11 cellular contexts compared by ENCODE assay signal in the genomic region with DNA sequence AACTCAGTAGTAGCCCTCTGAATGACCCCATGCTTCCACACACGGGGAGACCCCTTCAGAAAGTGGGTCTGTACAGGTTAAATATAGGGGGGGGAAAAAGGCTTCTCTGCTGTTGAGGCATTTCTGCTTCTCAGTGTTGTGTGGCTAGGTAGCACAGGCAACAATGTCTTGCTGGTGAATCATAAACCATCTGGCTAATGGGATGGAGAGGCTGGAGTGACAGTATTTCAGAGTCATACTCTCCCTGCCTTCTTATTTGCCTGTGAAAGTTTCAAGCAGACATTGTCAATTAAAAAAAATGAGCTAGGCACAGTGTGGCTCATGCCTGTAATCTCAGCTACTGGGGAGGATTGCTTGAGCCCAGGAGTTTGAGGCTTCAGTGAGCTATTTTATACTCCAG. TPM values are rescaled to one million over a fixed set of nuclear protein-coding genes. Genes with fewer than 3 reads are reported as not detected.
DNase-seq lines count a peak whose midpoint lies in the region; ATAC-seq and TF ChIP-seq lines count a peak whose summit lies in the region.
"Had no signal": no experiment of that assay in that cellular context is flagged by ENCODE, and none has a peak within 500 bp of the region (broad histone marks: within the 10 kb centered on the region; RNA-seq: fewer than 3 reads in every experiment).

No MANE protein-coding gene starts in this region.

- no peak for TF ChIP-seq POLR2A in sigmoid colon (IDR thresholded peaks at IDR 0.05)

- peaks cover 16% of the 10 kb centered on the region for H3K4me1 Mint-ChIP-seq in activated CD4-positive, alpha-beta T cell treated with anti-CD3 and anti-CD28 coated beads for 36 hours
- peaks cover 4% of the 10 kb centered on the region for H3K4me1 Mint-ChIP-seq in type B pancreatic cell (ENCODE audit: unreplicated experiment)

- H3K27ac ChIP-seq in neutrophil (peak overlapping the region; percentile 27), sigmoid colon (peak overlapping the region in 2 of 4 donors; percentile 31 to 45)
- H3K27ac ChIP-seq: BLaER1 had no signal

- H3K36me3 ChIP-seq in neutrophil (peaks cover 77% of the 10 kb centered on the region), sigmoid colon (no peaks in the 10 kb centered on the region)

- TF ChIP-seq EP300 in sigmoid colon (IDR thresholded peaks at IDR 0.05), result no peak

- H3K4me3 Mint-ChIP-seq in activated CD4-positive, alpha-beta T cell treated with anti-CD3 and anti-CD28 coated beads for 36 hours, result no peak overlapping the region
- no peak overlapping the region for H3K4me3 Mint-ChIP-seq in type B pancreatic cell
- H3K4me3 Mint-ChIP-seq: central memory CD8-positive, alpha-beta T cell had no signal

- peaks cover 58% of the 10 kb centered on the region for H3K36me3 Mint-ChIP-seq in activated CD4-positive, alpha-beta T cell treated with anti-CD3 and anti-CD28 coated beads for 36 hours (ENCODE audit: low read depth)
- H3K36me3 Mint-ChIP-seq in type B pancreatic cell, result peaks cover 41% of the 10 kb centered on the region

- H3K9me3 Mint-ChIP-seq in activated CD4-positive, alpha-beta T cell treated with anti-CD3 and anti-CD28 coated beads for 36 hours (ENCODE audit: low read depth), result peaks cover 7% of the 10 kb centered on the region
- H3K9me3 Mint-ChIP-seq in type B pancreatic cell, result peaks cover 4% of the 10 kb centered on the region
- H3K9me3 Mint-ChIP-seq: central memory CD8-positive, alpha-beta T cell had no signal

- POLR2A ChIA-PET in activated CD4-positive, alpha-beta T cell treated with anti-CD3 and anti-CD28 coated beads for 36 hours (lab: Charles Lee), result interaction anchor here (0.6 kb wide), 2 partner anchors 116 to 350 kb away, joined by 3 to 4 read pairs; no protein-coding TSS in a partner anchor

- peak; percentile 81 for ATAC-seq in activated CD4-positive, alpha-beta T cell treated with anti-CD3 and anti-CD28 coated beads for 36 hours

- CTCF ChIA-PET in activated CD4-positive, alpha-beta T cell treated with anti-CD3 and anti-CD28 coated beads for 36 hours (lab: Charles Lee), result interaction anchor here (0.7 to 1.6 kb wide), 3 partner anchors 8 to 96 kb away, joined by 3 to 6 read pairs (median 3); no protein-coding TSS in a partner anchor

- WGBS in sigmoid colon, 2 donors, result 88 to 93% methylated on average over 1 of the region's 1 CpG

- H3K27ac Mint-ChIP-seq in activated CD4-positive, alpha-beta T cell treated with anti-CD3 and anti-CD28 coated beads for 36 hours, result peak overlapping the region; percentile 48
- H3K27ac Mint-ChIP-seq in type B pancreatic cell, result no peak overlapping the region

- intact Hi-C loops in activated CD4-positive, alpha-beta T cell treated with anti-CD3 and anti-CD28 coated beads for 36 hours (cut with DNase I, micrococcal nuclease), result no loop called here
- intact Hi-C loops in sigmoid colon (cut with DNase I), result no loop called here

- DNase-seq in activated CD4-positive, alpha-beta T cell treated with anti-CD3 and anti-CD28 coated beads for 36 hours, result no peak
- DNase-seq in activated CD4-positive, alpha-beta T cell treated with anti-CD3 and anti-CD28 coated beads for 1 hour, result no peak
- DNase-seq in HT1080 (ENCODE audit: low read depth) (peak; percentile 89), choroid plexus epithelial cell (ENCODE audit: low read depth) (peak; percentile 76), foreskin melanocyte (no peak), sigmoid colon (no peak), type B pancreatic cell (ENCODE audit: extremely low spot score, unreplicated experiment) (no peak)
- DNase-seq: NCI-H69 had no signal

- TF ChIP-seq CTCF in choroid plexus epithelial cell (conservative IDR thresholded peaks at IDR 0.05; ENCODE audit: low read depth, low read length) (no peak), neutrophil (IDR thresholded peaks at IDR 0.05) (no peak), sigmoid colon (IDR thresholded peaks at IDR 0.05) (no peak), type B pancreatic cell (conservative IDR thresholded peaks at IDR 0.05) (no peak)

- H3K4me3 ChIP-seq in choroid plexus epithelial cell (ENCODE audit: low read depth, low read length) (no peak overlapping the region), neutrophil (ENCODE audit: low read depth in 1 of 2, low read length in 1 of 2) (no peak overlapping the region), sigmoid colon (no peak overlapping the region)
- H3K4me3 ChIP-seq: BLaER1 had no signal

- H3K27me3 ChIP-seq in neutrophil (no peaks in the 10 kb centered on the region), sigmoid colon (no peaks in the 10 kb centered on the region)
- H3K27me3 ChIP-seq: BLaER1 had no signal

- no peaks in the 10 kb centered on the region for H3K4me1 ChIP-seq in neutrophil (ENCODE audit: control insufficient read depth in 1 of 2, insufficient read depth in 1 of 2, low read depth in 1 of 2, low read length in 1 of 2)
- peaks cover 0 to 25% (median 19%) of the 10 kb centered on the region in 4 donors for H3K4me1 ChIP-seq in sigmoid colon
- H3K4me1 ChIP-seq: BLaER1 had no signal

- H3K9me3 ChIP-seq in neutrophil, result no peaks in the 10 kb centered on the region
- no peaks in the 10 kb centered on the region for H3K9me3 ChIP-seq in sigmoid colon

- no peaks in the 10 kb centered on the region for H3K27me3 Mint-ChIP-seq in activated CD4-positive, alpha-beta T cell treated with anti-CD3 and anti-CD28 coated beads for 36 hours
- no peaks in the 10 kb centered on the region for H3K27me3 Mint-ChIP-seq in type B pancreatic cell
- H3K27me3 Mint-ChIP-seq: central memory CD8-positive, alpha-beta T cell had no signal

RNA-seq across cellular contexts. Expression of gene FBXL22, which starts 14.2 kb away (rescaled TPM):
- total RNA-seq in activated CD4-positive, alpha-beta T cell treated with anti-CD3 and anti-CD28 coated beads for 36 hours, result under 1 TPM; 0.61 to 0.69 TPM
- 0.60 and 1.9 TPM in 2 replicates for total RNA-seq in HT1080 (2014; rRNA removed; shearing (Covaris generic))
- polyA plus RNA-seq in HT1080 (2015; cell fraction: cytosol; rRNA removed), result 0.63 and 1.6 TPM in 2 replicates
- polyA plus RNA-seq in HT1080 (2015; cell fraction: nucleus; rRNA removed), result 0.24 and 0.45 TPM in 2 replicates
- total RNA-seq in sigmoid colon, result 100 to 1,000 TPM in 2 of 4 donors, 10 to 100 TPM in 2; 46.7 to 150 (median 99.3) TPM
- 1 to 10 TPM in 2 of 3 donors, under 1 TPM in 1; 0.69 to 2.6 (median 1.2) TPM for polyA plus RNA-seq in sigmoid colon
- total RNA-seq in type B pancreatic cell (ENCODE audit: low replicate concordance), result 0.45 and 1.1 TPM in 2 replicates

Comparison
In these comparisons a context has a peak if more than half of its experiments do, and no peak if none do; other contexts are left out.
1. DNase-seq: peak in HT1080 (single experiment) and choroid plexus epithelial cell (single experiment); none in activated CD4-positive, alpha-beta T cell treated with anti-CD3 and anti-CD28 coated beads for 36 hours (single experiment), activated CD4-positive, alpha-beta T cell treated with anti-CD3 and anti-CD28 coated beads for 1 hour (single experiment), foreskin melanocyte (single experiment), sigmoid colon (single experiment) and type B pancreatic cell (single experiment).
2. RNA of gene FBXL22, which starts 14.2 kb away (total RNA-seq): 46.7 to 150 TPM in sigmoid colon; 0.60 to 1.9 TPM in HT1080, 0.45 to 1.1 TPM in type B pancreatic cell and 0.61 to 0.69 TPM in activated CD4-positive, alpha-beta T cell treated with anti-CD3 and anti-CD28 coated beads for 36 hours; every median in the first group is over 10 times any median in the second.